In the genomic region with DNA sequence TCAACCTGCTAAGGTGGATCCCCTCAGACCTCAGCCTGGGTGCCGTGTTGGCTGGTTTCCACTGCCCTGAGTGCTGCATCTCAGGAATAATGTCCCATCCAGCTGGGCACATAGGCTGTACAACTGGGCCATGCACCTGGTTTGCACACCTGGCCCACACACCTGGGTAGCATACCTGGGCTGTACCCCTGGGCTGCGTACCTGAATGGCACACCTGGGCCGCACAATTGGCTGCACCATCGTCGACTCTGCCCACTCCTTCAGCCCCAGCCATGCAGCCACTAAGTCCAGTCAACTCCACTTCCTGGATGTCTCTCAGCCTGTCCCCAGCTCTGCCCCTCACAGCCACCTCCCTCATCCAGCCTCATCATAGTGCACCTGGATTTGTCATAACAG, we compare ENCODE assay signal across 24 cellular contexts. TPM values are rescaled to one million over a fixed set of nuclear protein-coding genes. Genes with fewer than 3 reads are reported as not detected.
"Had no signal": no experiment of that assay in that cellular context is flagged by ENCODE, and none has a peak within 500 bp of the region (broad histone marks: within the 10 kb centered on the region; RNA-seq: fewer than 3 reads in every experiment).

No MANE protein-coding gene starts in this region.

- ATAC-seq: activated CD4-positive, CD25-positive, alpha-beta regulatory T cell treated with anti-CD3 and anti-CD28 coated beads, Interleukin-2, amount 50 U/mL, for 24 hours had no signal

- H3K4me3 Mint-ChIP-seq: activated T-cell treated with anti-CD3 and anti-CD28 coated beads, Interleukin-2, amount 50 U/mL, for 72 hours; brain; dendritic cell treated with granulocyte-macrophage colony-stimulating factor and Interleukin-4, amounts not matched to agents 40 ng/mL and 50 ng/mL, for 4 days; memory B cell; nephron had no signal

- DNase-seq: activated CD4-positive, alpha-beta T cell treated with anti-CD3 and anti-CD28 coated beads, Interleukin-2, amount 50 U/mL, for 4 hours; activated effector memory CD4-positive, alpha-beta T cell treated with anti-CD3 and anti-CD28 coated beads, Interleukin-2, amount 50 U/mL, for 16 hours; activated naive CD4-positive, alpha-beta T cell treated with anti-CD3 and anti-CD28 coated beads, Interleukin-2, amount 50 U/mL, for 16 hours; activated T-cell treated with anti-CD3 and anti-CD28 coated beads, Interleukin-2, amount 50 U/mL, for 72 hours; caudate nucleus; effector CD4-positive, alpha-beta T cell; foreskin melanocyte; occipital lobe; sigmoid colon; stimulated activated CD4-positive, alpha-beta T cell treated with anti-CD3 and anti-CD28 coated beads, Interleukin-4, amount 100 ng/mL, for 1 hour; stimulated activated naive CD4-positive, alpha-beta T cell; testis; trophoblast cell had no signal

- H3K4me1 Mint-ChIP-seq: nephron had no signal

- H3K27ac Mint-ChIP-seq: activated T-cell treated with anti-CD3 and anti-CD28 coated beads, Interleukin-2, amount 50 U/mL, for 72 hours; dendritic cell treated with granulocyte-macrophage colony-stimulating factor and Interleukin-4, amounts not matched to agents 40 ng/mL and 50 ng/mL, for 4 days; memory B cell had no signal

- H3K36me3 Mint-ChIP-seq: brain, memory B cell had no signal

- H3K9me3 ChIP-seq: sigmoid colon, testis, vagina had no signal

- H3K36me3 ChIP-seq: sigmoid colon, vagina had no signal

- H3K27me3 ChIP-seq: sigmoid colon, testis, vagina had no signal

- H3K4me1 ChIP-seq: testis, vagina had no signal

- H3K27ac ChIP-seq: sigmoid colon, testis, vagina, VCaP had no signal

- H3K4me2 ChIP-seq: smooth muscle cell had no signal

- H3K27me3 Mint-ChIP-seq: memory B cell had no signal

- H3K9me3 Mint-ChIP-seq: activated T-cell treated with anti-CD3 and anti-CD28 coated beads, Interleukin-2, amount 50 U/mL, for 72 hours; dendritic cell treated with granulocyte-macrophage colony-stimulating factor and Interleukin-4, amounts not matched to agents 40 ng/mL and 50 ng/mL, for 4 days; memory B cell; nephron had no signal

- H3K4me3 ChIP-seq: sigmoid colon, smooth muscle cell, testis, vagina had no signal

RNA-seq across cellular contexts. Expression of gene SLC5A10, which starts 7.9 kb away (rescaled TPM):
- total RNA-seq: activated T-cell treated with anti-CD3 and anti-CD28 coated beads, Interleukin-2, amount 50 U/mL, for 72 hours; myocyte; occipital lobe; posterior vena cava; sigmoid colon; smooth muscle cell; T-helper 2 cell treated with Interferon-gamma antibody and Interleukin-4, amounts not matched to agents 100 ng/mL and 5 ng/mL, for 36 hours; vagina had no signal
- polyA plus RNA-seq: smooth muscle cell had no signal
